ENCODE assay signal across 25 cellular contexts in the genomic region with DNA sequence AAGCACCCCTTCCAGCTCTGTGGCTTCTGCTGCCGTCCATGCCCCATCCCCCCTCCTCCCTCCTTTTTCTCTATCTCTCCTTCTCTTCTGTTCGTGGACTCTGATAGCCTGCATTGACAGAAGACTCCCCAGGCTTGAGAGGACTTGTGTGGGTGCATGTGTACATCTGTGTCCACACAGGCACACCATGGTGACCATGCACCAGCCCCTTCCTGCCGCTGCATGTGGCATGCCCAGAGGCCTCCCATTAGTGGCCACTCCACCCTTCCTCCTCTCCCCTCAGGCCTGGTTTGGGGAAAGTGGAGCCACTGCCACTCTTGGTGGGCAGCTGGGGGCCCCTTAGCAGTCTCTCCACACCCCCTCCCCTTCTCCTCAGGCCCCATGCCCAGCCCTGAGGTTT. TPM values are rescaled to one million over a fixed set of nuclear protein-coding genes. Genes with fewer than 3 reads are reported as not detected.
DNase-seq lines count a peak whose midpoint lies in the region; ATAC-seq and TF ChIP-seq lines count a peak whose summit lies in the region.
"Had no signal": no experiment of that assay in that cellular context is flagged by ENCODE, and none has a peak within 500 bp of the region (broad histone marks: within the 10 kb centered on the region; RNA-seq: fewer than 3 reads in every experiment).

No MANE protein-coding gene starts in this region.

- H3K9me3 Mint-ChIP-seq in natural killer cell, result no peaks in the 10 kb centered on the region
- H3K9me3 Mint-ChIP-seq in natural killer cell treated with Interleukin-12 subunit alpha and Interleukin-12 subunit beta and Interleukin-15 and Interleukin-18, amount 100 ng/mL, for 72 hours, result no peaks in the 10 kb centered on the region
- peaks cover 7 to 11% (median 10%) of the 10 kb centered on the region in 5 experiments for H3K9me3 Mint-ChIP-seq in brain
- H3K9me3 Mint-ChIP-seq in immature natural killer cell, result peaks cover 0 to 1% (median 0%) of the 10 kb centered on the region in 6 donors

- TF ChIP-seq CTCF in natural killer cell (IDR thresholded peaks at IDR 0.05) (no peak), brain (conservative IDR thresholded peaks at IDR 0.05) (no peak)

- WGBS in aorta, 2 donors, result 73 to 80% methylated on average over 3 of the region's 3 CpGs

- no peaks in the 10 kb centered on the region for H3K27me3 Mint-ChIP-seq in natural killer cell (ENCODE audit: low read depth in 2 of 2)
- H3K27me3 Mint-ChIP-seq in natural killer cell treated with Interleukin-12 subunit alpha and Interleukin-12 subunit beta and Interleukin-15 and Interleukin-18, amount 100 ng/mL, for 72 hours, result no peaks in the 10 kb centered on the region
- peaks cover 5% of the 10 kb centered on the region for H3K27me3 Mint-ChIP-seq in brain
- H3K27me3 Mint-ChIP-seq in immature natural killer cell (ENCODE audit: low read depth in 3 of 3), result peaks cover 3 to 10% (median 3%) of the 10 kb centered on the region in 3 donors

- DNase-seq in natural killer cell (no peak), immature natural killer cell (no peak), aorta (no peak), amniotic stem cell (lab: John Stamatoyannopoulos, UW) (no peak)
- DNase-seq in natural killer cell treated with Interleukin-12 subunit alpha and Interleukin-12 subunit beta and Interleukin-15 and Interleukin-18, amount 100 ng/mL, for 72 hours (ENCODE audit: low spot score), result no peak
- no peak for DNase-seq in activated CD4-positive, alpha-beta T cell treated with anti-CD3 and anti-CD28 coated beads for 1 hour
- DNase-seq: Caco-2; CD4-positive, alpha-beta memory T cell; EL; GDM1; GOT3; Kasumi-1; NCI-H1092 treated with DMSO at 0.1 percent for 48 hours; NCI-H1436 treated with DMSO at 0.1 percent for 48 hours; NCI-H187 treated with DMSO at 0.1 percent for 48 hours; NCI-H2107; NCI-H524 treated with DMSO at 0.1 percent for 48 hours; NCI-H774; NK-92 treated with Interleukin-12 subunit alpha and Interleukin-12 subunit beta, amount 100 ng/mL, for 24 hours; PC-3; SK-N-SH had no signal

- intact Hi-C loops in natural killer cell (cut with micrococcal nuclease), result no loop called here
- intact Hi-C loops in aorta (cut with DNase I), result no loop called here

- ATAC-seq in natural killer cell (no peak), aorta (ENCODE audit: low FRiP score) (peak; percentile 33), GM18909 (IDR thresholded peaks at IDR 0.05; ENCODE audit: poor library complexity, unreplicated experiment) (no peak)
- no peak for ATAC-seq in natural killer cell treated with Interleukin-12 subunit alpha and Interleukin-12 subunit beta and Interleukin-15 and Interleukin-18, amount 100 ng/mL, for 72 hours
- ATAC-seq: GM12878, HepG2, PC-3 had no signal

- H3K36me3 Mint-ChIP-seq in natural killer cell (peaks cover 2% of the 10 kb centered on the region), brain (peaks cover 12% of the 10 kb centered on the region), immature natural killer cell (peaks cover 1 to 9% (median 6%) of the 10 kb centered on the region in 3 donors)
- H3K36me3 Mint-ChIP-seq in natural killer cell treated with Interleukin-12 subunit alpha and Interleukin-12 subunit beta and Interleukin-15 and Interleukin-18, amount 100 ng/mL, for 72 hours, result peaks cover 2% of the 10 kb centered on the region
- H3K36me3 Mint-ChIP-seq: CD4-positive, alpha-beta memory T cell had no signal

- no peak overlapping the region for H3K4me3 ChIP-seq in aorta (ENCODE audit: low read length in 2 of 2)
- H3K4me3 ChIP-seq: GM12878 had no signal

- peak overlapping the region; percentile 64 to 78 for H3K27ac Mint-ChIP-seq in natural killer cell
- H3K27ac Mint-ChIP-seq in natural killer cell treated with Interleukin-12 subunit alpha and Interleukin-12 subunit beta and Interleukin-15 and Interleukin-18, amount 100 ng/mL, for 72 hours, result no peak overlapping the region
- H3K27ac Mint-ChIP-seq in brain, result peak overlapping the region in 4 of 5 experiments; percentile 34 to 95 (median 90)
- H3K27ac Mint-ChIP-seq in immature natural killer cell, result peak overlapping the region; percentile 76 to 93 (median 80)

- H3K4me1 ChIP-seq in aorta (ENCODE audit: control insufficient read depth in 1 of 2, insufficient read depth in 2 of 2, low read length in 2 of 2), result no peaks in the 10 kb centered on the region
- H3K4me1 ChIP-seq: Caco-2 had no signal

- H3K4me1 Mint-ChIP-seq in natural killer cell, result peaks cover 47 to 53% of the 10 kb centered on the region in 2 donors
- H3K4me1 Mint-ChIP-seq in natural killer cell treated with Interleukin-12 subunit alpha and Interleukin-12 subunit beta and Interleukin-15 and Interleukin-18, amount 100 ng/mL, for 72 hours (ENCODE audit: low read depth in 2 of 2), result peaks cover 28 to 50% of the 10 kb centered on the region in 2 donors
- H3K4me1 Mint-ChIP-seq in brain, result peaks cover 26% of the 10 kb centered on the region
- H3K4me1 Mint-ChIP-seq in immature natural killer cell, result peaks cover 58 to 60% of the 10 kb centered on the region in 2 donors

- H3K36me3 ChIP-seq in aorta (ENCODE audit: control insufficient read depth in 1 of 2, insufficient read depth in 2 of 2, low read length in 1 of 2), result no peaks in the 10 kb centered on the region

- no peak overlapping the region for H3K27ac ChIP-seq in aorta (ENCODE audit: low read depth in 1 of 2, low read length in 2 of 2)

- H3K9me3 ChIP-seq in aorta (ENCODE audit: control insufficient read depth, low read length), result no peaks in the 10 kb centered on the region
- H3K9me3 ChIP-seq: Caco-2, SK-N-SH had no signal

- H3K4me3 Mint-ChIP-seq in natural killer cell (peak overlapping the region; percentile 45), brain (no peak overlapping the region), immature natural killer cell (peak overlapping the region in 4 of 5 donors; percentile 46 to 59 (median 48))
- no peak overlapping the region for H3K4me3 Mint-ChIP-seq in natural killer cell treated with Interleukin-12 subunit alpha and Interleukin-12 subunit beta and Interleukin-15 and Interleukin-18, amount 100 ng/mL, for 72 hours
- H3K4me3 Mint-ChIP-seq: CD4-positive, alpha-beta memory T cell had no signal

- no peaks in the 10 kb centered on the region for H3K27me3 ChIP-seq in aorta (ENCODE audit: control insufficient read depth in 1 of 2, insufficient read depth in 2 of 2, low read length in 1 of 2)

RNA-seq across cellular contexts. Expression of a gene that starts 45.8 kb away (rescaled TPM):
- total RNA-seq in natural killer cell (10 to 100 TPM; 17.1 to 21.7 (median 20.4) TPM), aorta (10 to 100 TPM; 16.7 to 19.9 TPM)
- total RNA-seq in natural killer cell treated with Interleukin-12 subunit alpha and Interleukin-12 subunit beta and Interleukin-15 and Interleukin-18, amount 100 ng/mL, for 72 hours, result 10 to 100 TPM; 14.8 to 31.4 TPM
- polyA plus RNA-seq in brain (ENCODE audit: insufficient read depth, low read depth, low replicate concordance) (20.4 TPM), immature natural killer cell (1 to 10 TPM; 1.3 to 1.8 (median 1.7) TPM), aorta (10 to 100 TPM; 10.8 to 30.3 TPM)
- polyA plus RNA-seq: GM12878 had no signal

Comparison
In these comparisons a context has a peak if more than half of its experiments do, and no peak if none do; other contexts are left out.
1. H3K27ac Mint-ChIP-seq: peak in natural killer cell (2 of 2), brain (4 of 5) and immature natural killer cell (6 of 6); none in natural killer cell treated with Interleukin-12 subunit alpha and Interleukin-12 subunit beta and Interleukin-15 and Interleukin-18, amount 100 ng/mL, for 72 hours (0 of 2).
2. H3K4me3 Mint-ChIP-seq: peak in natural killer cell (single experiment) and immature natural killer cell (4 of 5); none in natural killer cell treated with Interleukin-12 subunit alpha and Interleukin-12 subunit beta and Interleukin-15 and Interleukin-18, amount 100 ng/mL, for 72 hours (single experiment) and brain (0 of 5).